16 cellular contexts compared by ENCODE assay signal in the genomic region with DNA sequence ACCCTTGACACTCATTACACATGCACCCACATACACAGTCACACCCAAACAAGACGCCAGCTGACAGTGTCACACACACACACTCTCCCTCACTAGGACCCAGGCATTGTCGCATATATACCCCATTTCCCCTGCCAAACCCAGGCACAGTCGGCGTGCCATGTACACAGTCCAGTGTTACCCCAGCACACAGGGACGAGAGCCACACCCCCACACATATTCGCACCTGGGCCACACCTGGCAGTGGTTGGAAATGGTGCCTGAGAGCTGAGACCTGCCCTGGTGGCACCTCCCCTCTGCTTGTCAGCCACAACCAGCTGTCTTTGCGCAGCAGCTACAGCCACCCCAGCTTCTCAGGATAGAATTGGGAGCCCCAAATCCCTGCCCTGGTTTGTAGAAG. TPM values are rescaled to one million over a fixed set of nuclear protein-coding genes. Genes with fewer than 3 reads are reported as not detected.
DNase-seq lines count a peak whose midpoint lies in the region; ATAC-seq and TF ChIP-seq lines count a peak whose summit lies in the region.
"Had no signal": no experiment of that assay in that cellular context is flagged by ENCODE, and none has a peak within 500 bp of the region (broad histone marks: within the 10 kb centered on the region; RNA-seq: fewer than 3 reads in every experiment).

No MANE protein-coding gene starts in this region.

- TF ChIP-seq CTCF in VCaP (conservative IDR thresholded peaks at IDR 0.05) (no peak), body of pancreas (IDR thresholded peaks at IDR 0.05) (no peak)

- peaks cover 54% of the 10 kb centered on the region for H3K4me1 ChIP-seq in body of pancreas

- 56 to 72% methylated on average over 6 to 7 of the region's 7 CpGs for WGBS in body of pancreas, 2 donors

- H3K27ac ChIP-seq in VCaP, result peak overlapping the region; percentile 100
- H3K27ac ChIP-seq in skin epidermis, result peak overlapping the region in 15 of 21 experiments; percentile 2 to 97 (median 87)
- H3K27ac ChIP-seq in body of pancreas, result no peak overlapping the region
- H3K27ac ChIP-seq: WERI-Rb-1 had no signal

- peak; percentile 37 for DNase-seq in COLO668 (lab: John Stamatoyannopoulos, UW; ENCODE audit: unreplicated experiment)
- DNase-seq in left colon, result peak in 1 of 2 donors; percentile 67
- no peak for DNase-seq in body of pancreas
- no peak for DNase-seq in C1 segment of cervical spinal cord (lab: John Stamatoyannopoulos, UW)
- DNase-seq in occipital lobe (lab: John Stamatoyannopoulos, UW), result no peak
- DNase-seq: activated CD4-positive, alpha-beta memory T cell treated with anti-CD3 and anti-CD28 coated beads, Interleukin-2, amount 10 ng/mL, durations not matched to agents 7 days and 5 days; activated naive CD8-positive, alpha-beta T cell treated with anti-CD3 and anti-CD28 coated beads, Interleukin-2, amount 10 ng/mL, durations not matched to agents 7 days and 5 days; natural killer cell; NCI-H1436; NCI-H2227 treated with DMSO at 0.1 percent for 48 hours; NK-92 treated with Interleukin-12 subunit alpha and Interleukin-12 subunit beta, amount 100 ng/mL, for 24 hours; T-cell; WERI-Rb-1 had no signal

- no peaks in the 10 kb centered on the region for H3K36me3 ChIP-seq in body of pancreas (replicated peaks in 1 of 2; ENCODE audit: insufficient read depth in 1 of 2, low read depth in 2 of 2)
- H3K36me3 ChIP-seq: WERI-Rb-1 had no signal

- H3K9me3 ChIP-seq in body of pancreas, result no peaks in the 10 kb centered on the region

- ATAC-seq in left colon, result peak; percentile 92
- no peak for ATAC-seq in body of pancreas
- ATAC-seq in HG03439 (IDR thresholded peaks at IDR 0.05; ENCODE audit: unreplicated experiment), result no peak
- ATAC-seq: T-cell had no signal

- intact Hi-C loops in left colon (cut with DNase I, micrococcal nuclease) (no loop called here), body of pancreas (cut with DNase I) (no loop called here)

- TF ChIP-seq POLR2A in body of pancreas (IDR thresholded peaks at IDR 0.05), result no peak

- H3K27me3 ChIP-seq in body of pancreas, result no peaks in the 10 kb centered on the region

- no peak overlapping the region for H3K4me3 ChIP-seq in skin epidermis
- H3K4me3 ChIP-seq in body of pancreas, result no peak overlapping the region

RNA-seq across cellular contexts. Expression of a gene that starts 9.0 kb away (rescaled TPM):
- total RNA-seq in left colon (10 to 100 TPM; 49.8 to 61.7 TPM), body of pancreas (10 to 100 TPM; 16.9 to 26.7 TPM), occipital lobe (124 TPM)

RNA-seq across cellular contexts. Expression of a gene that starts 34.9 kb away (rescaled TPM):
- total RNA-seq in left colon, result under 1 TPM; 0.18 to 0.50 TPM
- total RNA-seq in body of pancreas, result not detected
- total RNA-seq in occipital lobe, result not detected
- total RNA-seq: activated naive CD8-positive, alpha-beta T cell treated with anti-CD3 and anti-CD28 coated beads, Interleukin-2, amount 10 ng/mL, durations not matched to agents 7 days and 5 days; natural killer cell; T-cell had no signal

RNA-seq across cellular contexts. Expression of a gene that starts 47.2 kb away (rescaled TPM):
- total RNA-seq in left colon, result 10 to 100 TPM; 13.1 to 17.5 TPM
- total RNA-seq in body of pancreas, result 10 to 100 TPM; 31.3 to 42.0 TPM
- total RNA-seq in occipital lobe, result 13.3 TPM

RNA-seq across cellular contexts. Expression of a gene that starts 58.6 kb away (rescaled TPM):
- total RNA-seq in left colon (10 to 100 TPM; 70.9 to 80.3 TPM), body of pancreas (10 to 100 TPM; 53.7 to 94.6 TPM), occipital lobe (21.8 TPM)

Comparison
In these comparisons a context has a peak if more than half of its experiments do, and no peak if none do; other contexts are left out.
1. H3K27ac ChIP-seq: peak in VCaP (single experiment) and skin epidermis (15 of 21); none in body of pancreas (0 of 4).